12 cellular contexts compared by ENCODE assay signal in genomic region chr20:38432292-38432691, GRCh38. TPM values are rescaled to one million over a fixed set of nuclear protein-coding genes. Genes with fewer than 3 reads are reported as not detected.
DNase-seq lines count a peak whose midpoint lies in the region; ATAC-seq, FAIRE-seq and TF ChIP-seq lines count a peak whose summit lies in the region.
"Had no signal": no experiment of that assay in that cellular context is flagged by ENCODE, and none has a peak within 500 bp of the region (broad histone marks: within the 10 kb centered on the region; RNA-seq: fewer than 3 reads in every experiment).

No MANE protein-coding gene starts in this region.

- TF ChIP-seq EP300 in K562 (IDR thresholded peaks at IDR 0.05; ENCODE audit: low read length) = no peak

- H3K9ac ChIP-seq in K562 (ENCODE audit: insufficient read depth in 1 of 2, low read depth in 2 of 2, low read length in 2 of 2) = peak overlapping the region; percentile 6 to 41; a peak in 1 of 4 replicates

- H3K4me3 ChIP-seq in NB4 (ENCODE audit: low read depth, low read length) (peak overlapping the region; percentile 85), K562 (peak overlapping the region; percentile 95; the same call in 1 of the 2 replicates)
- H3K4me3 ChIP-seq: tibial artery had no signal

- H3K4me3 Mint-ChIP-seq in activated naive CD4-positive, alpha-beta T cell treated with anti-CD3 and anti-CD28 coated beads, Interleukin-2, amount 10 ng/mL, durations not matched to agents 7 days and 5 days = peak overlapping the region; percentile 12
- peak overlapping the region; percentile 0 to 92 for H3K4me3 Mint-ChIP-seq in stimulated activated naive B cell treated with anti-CD40 and anti-IgM and Interleukin-4, amounts not matched to agents 10 μg/mL and 1 μg/mL and 100 μg/mL, for 72 hours

- peaks cover 76% of the 10 kb centered on the region for H3K36me3 ChIP-seq in K562 (ENCODE audit: control insufficient read depth, insufficient read depth, low read length)

- H3K9me1 ChIP-seq in K562 (ENCODE audit: control insufficient read depth, insufficient read depth, low read length) = peaks cover 16% of the 10 kb centered on the region

- no TSS peak for BruUV-seq in K562 (replicated peaks; lab: Mats Ljungman, UMichigan)

- H3K9me3 Mint-ChIP-seq in activated naive CD4-positive, alpha-beta T cell treated with anti-CD3 and anti-CD28 coated beads, Interleukin-2, amount 10 ng/mL, durations not matched to agents 7 days and 5 days = no peaks in the 10 kb centered on the region
- H3K9me3 Mint-ChIP-seq in stimulated activated naive B cell treated with anti-CD40 and anti-IgM and Interleukin-4, amounts not matched to agents 10 μg/mL and 1 μg/mL and 100 μg/mL, for 72 hours = no peaks in the 10 kb centered on the region

- intact Hi-C loops in K562 (cut with micrococcal nuclease) = no loop called here

- WGBS in K562 (ENCODE audit: insufficient coverage, low coverage, missing lambda C conversion rate) = 79% methylated on average over 6 of the region's 6 CpGs

- in situ Hi-C loops in K562 (cut with MboI) = no loop called here

- no peaks in the 10 kb centered on the region for H3K9me3 ChIP-seq in K562 (replicated peaks; ENCODE audit: control insufficient read depth, insufficient read depth, low read depth, low read length)

- peaks cover 63% of the 10 kb centered on the region for H3K36me3 Mint-ChIP-seq in activated naive CD4-positive, alpha-beta T cell treated with anti-CD3 and anti-CD28 coated beads, Interleukin-2, amount 10 ng/mL, durations not matched to agents 7 days and 5 days
- peaks cover 47 to 66% of the 10 kb centered on the region in 2 donors for H3K36me3 Mint-ChIP-seq in stimulated activated naive B cell treated with anti-CD40 and anti-IgM and Interleukin-4, amounts not matched to agents 10 μg/mL and 1 μg/mL and 100 μg/mL, for 72 hours

- peaks cover 79% of the 10 kb centered on the region for H3K79me2 ChIP-seq in K562 (ENCODE audit: control insufficient read depth, insufficient read depth, low read length)

- no peaks in the 10 kb centered on the region for H3K27me3 ChIP-seq in K562 (ENCODE audit: control insufficient read depth in 2 of 2, insufficient read depth in 2 of 2, low read length in 2 of 2)
- H3K27me3 ChIP-seq: tibial artery had no signal

- H3K4me1 ChIP-seq in K562 (replicated peaks in 1 of 2; ENCODE audit: control insufficient read depth in 2 of 2, insufficient read depth in 2 of 2, low read length in 2 of 2) = peaks cover 20 to 31% of the 10 kb centered on the region in 2 experiments; a peak in 4 of 5 replicates

- H3K27ac Mint-ChIP-seq in activated naive CD4-positive, alpha-beta T cell treated with anti-CD3 and anti-CD28 coated beads, Interleukin-2, amount 10 ng/mL, durations not matched to agents 7 days and 5 days = no peak overlapping the region
- peak overlapping the region; percentile 37 for H3K27ac Mint-ChIP-seq in stimulated activated naive B cell treated with anti-CD40 and anti-IgM and Interleukin-4, amounts not matched to agents 10 μg/mL and 1 μg/mL and 100 μg/mL, for 72 hours

- ATAC-seq in K562 = no peak
- no peak for ATAC-seq in stimulated activated naive B cell treated with anti-CD40 and anti-IgM and Interleukin-4, amounts not matched to agents 10 μg/mL and 1 μg/mL and 100 μg/mL, for 72 hours (replicated peaks)
- ATAC-seq in GM21786 (IDR thresholded peaks at IDR 0.05; ENCODE audit: unreplicated experiment) = no peak

- no peak for TF ChIP-seq RAD21 in K562 (CRISPR knock-in tag; conservative IDR thresholded peaks at IDR 0.05 in 1 of 2, IDR thresholded peaks at IDR 0.05 in 1 of 2)

- FAIRE-seq in K562 (lab: Jason Lieb, UNC) = no peak
- FAIRE-seq: colon, islet of Langerhans had no signal

- no peak overlapping the region for H3K27ac ChIP-seq in K562 (ENCODE audit: extremely low read depth, low read depth, low read length)
- H3K27ac ChIP-seq: tibial artery had no signal

- CTCF ChIA-PET in activated naive CD4-positive, alpha-beta T cell treated with anti-CD3 and anti-CD28 coated beads, Interleukin-2, amount 10 ng/mL, durations not matched to agents 7 days and 5 days (lab: Charles Lee) = interaction anchor here (4.9 kb wide), 1 partner anchor 15 kb away, joined by 69 read pairs; no protein-coding TSS in a partner anchor
- CTCF ChIA-PET in K562 (lab: Yijun Ruan, JAX; ENCODE audit: low intra/inter-chr PET ratio) = no interaction called here

- H4K20me1 ChIP-seq in K562 (replicated peaks; ENCODE audit: control insufficient read depth, insufficient read depth, low read length) = peaks cover 67% of the 10 kb centered on the region

- no peak overlapping the region for H2AFZ ChIP-seq in K562 (ENCODE audit: low read depth, low read length)

- H3K27me3 Mint-ChIP-seq in activated naive CD4-positive, alpha-beta T cell treated with anti-CD3 and anti-CD28 coated beads, Interleukin-2, amount 10 ng/mL, durations not matched to agents 7 days and 5 days = no peaks in the 10 kb centered on the region
- H3K27me3 Mint-ChIP-seq in stimulated activated naive B cell treated with anti-CD40 and anti-IgM and Interleukin-4, amounts not matched to agents 10 μg/mL and 1 μg/mL and 100 μg/mL, for 72 hours = no peaks in the 10 kb centered on the region

- DNase-seq in activated naive CD4-positive, alpha-beta T cell treated with anti-CD3 and anti-CD28 coated beads, Interleukin-2, amount 10 ng/mL, durations not matched to agents 7 days and 5 days = no peak
- DNase-seq in activated naive CD4-positive, alpha-beta T cell (lab: John Stamatoyannopoulos, UW) = no peak
- no peak for DNase-seq in NB4 (ENCODE audit: low read depth)
- DNase-seq in K562 (ENCODE audit: extremely low read depth in 1 of 4, low spot score in 3 of 4) = no peak
- no peak for DNase-seq in stimulated activated naive B cell treated with anti-CD40 and anti-IgM and Interleukin-4, amounts not matched to agents 10 μg/mL and 1 μg/mL and 100 μg/mL, for 72 hours
- DNase-seq in NCI-H446 treated with DMSO at 0.1 percent for 48 hours (lab: John Stamatoyannopoulos, UW) = no peak
- DNase-seq in DMS153 (lab: John Stamatoyannopoulos, UW) = no peak
- DNase-seq: NCI-H2107, tibial artery had no signal

- TF ChIP-seq POLR2A in NB4 (IDR thresholded peaks at IDR 0.05; ENCODE audit: extremely low read depth, insufficient read length) (no peak), K562 (conservative IDR thresholded peaks at IDR 0.05) (0 out of 2 replicates have a peak, but pooled peaks have one; percentile 37)

- TF ChIP-seq CTCF in NB4 (IDR thresholded peaks at IDR 0.05; ENCODE audit: low read depth, low read length) (no peak), K562 (IDR thresholded peaks at IDR 0.05 in 2 of 3, conservative IDR thresholded peaks at IDR 0.05 in 1 of 3; ENCODE audit: insufficient read depth in 2 of 3, low read depth in 1 of 3, low read length in 3 of 3) (no peak)

- POLR2A ChIA-PET in K562 (lab: Yijun Ruan, JAX) = interaction anchor here (0.6 to 5.6 kb wide), 10 partner anchors 8 to 193 kb away, joined by 3 to 130 read pairs (median 6); partner anchors contain the start of gene RALGAPB

- peaks cover 55% of the 10 kb centered on the region for H3K4me1 Mint-ChIP-seq in activated naive CD4-positive, alpha-beta T cell treated with anti-CD3 and anti-CD28 coated beads, Interleukin-2, amount 10 ng/mL, durations not matched to agents 7 days and 5 days
- H3K4me1 Mint-ChIP-seq in stimulated activated naive B cell treated with anti-CD40 and anti-IgM and Interleukin-4, amounts not matched to agents 10 μg/mL and 1 μg/mL and 100 μg/mL, for 72 hours = peaks cover 41 to 60% of the 10 kb centered on the region in 2 donors

- peak overlapping the region; percentile 45 for H3K4me2 ChIP-seq in K562 (ENCODE audit: insufficient read depth, low read length)

RNA-seq across cellular contexts. Expression of gene SNHG17, which starts 2.8 kb away (rescaled TPM):
- total RNA-seq in K562 (2011; cell fraction: chromatin; rRNA removed; ENCODE audit: low replicate concordance) = 199 and 404 TPM in 2 replicates
- total RNA-seq in K562 (2011; cell fraction: nucleolus; rRNA removed) = 262 and 289 TPM in 2 replicates
- 279 and 385 TPM in 2 replicates for total RNA-seq in K562 (2011; cell fraction: nucleoplasm; rRNA removed)
- total RNA-seq in K562 (2014; rRNA removed) (57.7 and 72.7 TPM in 2 replicates), K562 (2014; rRNA removed; fragmentation: Illumina TruSeq; extraction: Trizol) (66.3 and 73.6 TPM in 2 replicates), K562 (2015; rRNA removed; fragmentation: Illumina TruSeq; extraction: Trizol) (69.9 and 74.3 TPM in 2 replicates), K562 (2021) (106 and 112 TPM in 2 replicates)
- polyA plus RNA-seq in K562 (2011; rRNA removed) (38.8 and 50.3 TPM in 2 replicates), K562 (2014; fragmentation: Illumina TruSeq; extraction: Trizol) (32.6 and 39.0 TPM in 2 replicates), K562 (2014; fragmentation: Nextera tagmentation; extraction: Ambion mirVana) (10 to 100 TPM; 29.8 to 35.9 TPM), K562 (2014; rRNA removed) (72.2 and 73.2 TPM in 2 replicates)
- polyA plus RNA-seq in K562 (2011; cell fraction: cytosol; rRNA removed) = 46.3 and 48.3 TPM in 2 replicates
- 168 and 245 TPM in 2 replicates for polyA plus RNA-seq in K562 (2011; cell fraction: nucleus; rRNA removed)
- polyA plus RNA-seq in K562 (2012) = 55.7 and 78.9 TPM in 2 replicates
- polyA minus RNA-seq in K562 (2011; rRNA and poly(A)+ RNA removed) = 318 and 400 TPM in 2 replicates
- 171 and 228 TPM in 2 replicates for polyA minus RNA-seq in K562 (2011; cell fraction: cytosol; rRNA and poly(A)+ RNA removed)
- 155 and 182 TPM in 2 replicates for polyA minus RNA-seq in K562 (2011; cell fraction: nucleus; rRNA and poly(A)+ RNA removed)

RNA-seq across cellular contexts. Expression of gene RALGAPB, which starts 40.4 kb away (rescaled TPM):
- 43.1 and 99.4 TPM in 2 replicates for total RNA-seq in K562 (2011; cell fraction: chromatin; rRNA removed; ENCODE audit: low replicate concordance)
- 19.2 and 27.8 TPM in 2 replicates for total RNA-seq in K562 (2011; cell fraction: nucleolus; rRNA removed)
- 47.1 and 72.9 TPM in 2 replicates for total RNA-seq in K562 (2011; cell fraction: nucleoplasm; rRNA removed)
- total RNA-seq in K562 (2014; rRNA removed) = 11.6 and 14.7 TPM in 2 replicates
- total RNA-seq in K562 (2014; rRNA removed; fragmentation: Illumina TruSeq; extraction: Trizol) = 18.5 and 21.2 TPM in 2 replicates
- total RNA-seq in K562 (2015; rRNA removed; fragmentation: Illumina TruSeq; extraction: Trizol) = 17.7 and 18.6 TPM in 2 replicates
- total RNA-seq in K562 (2021) = 21.7 and 23.8 TPM in 2 replicates
- 12.5 and 13.6 TPM in 2 replicates for polyA plus RNA-seq in K562 (2011; rRNA removed)
- polyA plus RNA-seq in K562 (2011; cell fraction: cytosol; rRNA removed) = 5.0 and 7.1 TPM in 2 replicates
- 29.2 and 35.6 TPM in 2 replicates for polyA plus RNA-seq in K562 (2011; cell fraction: nucleus; rRNA removed)
- polyA plus RNA-seq in K562 (2012) = 14.6 and 16.4 TPM in 2 replicates
- 21.1 and 25.6 TPM in 2 replicates for polyA plus RNA-seq in K562 (2014; fragmentation: Illumina TruSeq; extraction: Trizol)
- 1 to 10 TPM; 4.3 to 6.0 TPM for polyA plus RNA-seq in K562 (2014; fragmentation: Nextera tagmentation; extraction: Ambion mirVana)
- 11.3 and 11.7 TPM in 2 replicates for polyA plus RNA-seq in K562 (2014; rRNA removed)
- polyA minus RNA-seq in K562 (2011; rRNA and poly(A)+ RNA removed) = 33.0 and 33.6 TPM in 2 replicates
- 14.9 and 19.5 TPM in 2 replicates for polyA minus RNA-seq in K562 (2011; cell fraction: cytosol; rRNA and poly(A)+ RNA removed)
- polyA minus RNA-seq in K562 (2011; cell fraction: nucleus; rRNA and poly(A)+ RNA removed) = 28.1 and 41.1 TPM in 2 replicates
